ENCODE assay signal across 23 cellular contexts in genomic region chr17:39744836-39745215, GRCh38. TPM values are rescaled to one million over a fixed set of nuclear protein-coding genes. Genes with fewer than 3 reads are reported as not detected.
A peak's percentile ranks its signal among the peaks of the same experiment; 100 is the strongest.
DNase-seq lines count a peak whose midpoint lies in the region; ATAC-seq, FAIRE-seq and TF ChIP-seq lines count a peak whose summit lies in the region.
"Had no signal": no experiment of that assay in that cellular context is flagged by ENCODE, and none has a peak within 500 bp of the region (broad histone marks: within the 10 kb centered on the region; RNA-seq: fewer than 3 reads in every experiment).

No MANE protein-coding gene starts in this region.

- SMC1A ChIA-PET in GM12878 (lab: Charles Lee; ENCODE audit: uncharacterized antibody, unreplicated experiment): interaction anchor here (0.6 to 1.6 kb wide), 2 partner anchors 13 to 48 kb away, joined by 3 to 4 read pairs; no protein-coding TSS in a partner anchor

- no peak overlapping the region for H4K8ac ChIP-seq in H9 (replicated peaks; ENCODE audit: insufficient read length, low read depth, low read length)

- in situ Hi-C loops in GM12878 (cut with MboI): no loop called here

- no peak overlapping the region for H2BK120ac ChIP-seq in H9 (ENCODE audit: low read depth, low read length, poor library complexity, severe bottlenecking)

- POLR2A ChIA-PET in GM12878 (lab: Charles Lee): interaction anchor here (0.6 kb wide), 1 partner anchor 59 kb away, joined by 4 read pairs; no protein-coding TSS in a partner anchor

- no peak overlapping the region for H3K56ac ChIP-seq in H9 (ENCODE audit: insufficient read length, low read depth, low read length)

- peaks cover 13 to 57% (median 50%) of the 10 kb centered on the region in 3 experiments; a peak in 6 of 7 replicates for H3K36me3 Mint-ChIP-seq in H9 (ENCODE audit: insufficient read depth in 1 of 3, low read depth in 3 of 3)

- peak; percentile 31 for DNase-seq in H9
- no peak for DNase-seq in NB4 (ENCODE audit: low read depth)
- DNase-seq in GM12878 (ENCODE audit: low read depth, low spot score): no peak
- peak; percentile 58 for DNase-seq in osteoblast (ENCODE audit: insufficient read length, low spot score, missing footprints)
- no peak for DNase-seq in hepatic stellate cell (ENCODE audit: low spot score)
- DNase-seq in NCI-H2196 treated with DMSO at 0.1 percent for 48 hours (lab: John Stamatoyannopoulos, UW; ENCODE audit: unreplicated experiment): no peak
- DNase-seq: CD4-positive, alpha-beta T cell; COR-L47; DMS 273 treated with DMSO at 0.1 percent for 48 hours; DMS79 treated with DMSO at 0.1 percent for 48 hours; GM23248; KBM-7; NCI-H1092 treated with DMSO at 0.1 percent for 48 hours; NCI-H146; NCI-H2029; NCI-H226; NCI-H510A treated with DMSO at 0.1 percent for 48 hours; NCI-H748 treated with DMSO at 0.1 percent for 48 hours; SJCRH30 had no signal

- H3K27me3 Mint-ChIP-seq in H9 (ENCODE audit: low read depth): no peaks in the 10 kb centered on the region

- no peak overlapping the region for H2AK5ac ChIP-seq in H9 (ENCODE audit: insufficient read length, low read length)

- H3K27ac Mint-ChIP-seq in H9: no peak overlapping the region; a peak in 1 of 7 replicates
- H3K27ac Mint-ChIP-seq: CD4-positive, alpha-beta T cell had no signal

- H3K23me2 ChIP-seq in H9 (ENCODE audit: insufficient read length, low read depth, low read length, poor library complexity, severe bottlenecking): peaks cover 12% of the 10 kb centered on the region

- ATAC-seq in GM12878 (0 out of 3 replicates have a peak, but pooled peaks have one; percentile 23), GM18517 (IDR thresholded peaks at IDR 0.05; ENCODE audit: unreplicated experiment) (no peak)
- ATAC-seq: HCT116, Panc1 had no signal

- H3K4me1 ChIP-seq in H9 (ENCODE audit: insufficient read depth, low read length): peaks cover 3% of the 10 kb centered on the region; the same call in 1 of the 2 replicates
- no peaks in the 10 kb centered on the region for H3K4me1 ChIP-seq in GM12878 (ENCODE audit: control insufficient read depth, insufficient read depth, low read length)
- peaks cover 11% of the 10 kb centered on the region for H3K4me1 ChIP-seq in osteoblast (ENCODE audit: insufficient read depth, low read length)

- no peak overlapping the region for H2BK20ac ChIP-seq in H9 (ENCODE audit: low read depth, low read length, poor library complexity, severe bottlenecking)

- no peak overlapping the region for H2BK5ac ChIP-seq in H9 (ENCODE audit: insufficient read length, low read length)

- H3K9me3 ChIP-seq in H9 (ENCODE audit: control insufficient read depth, low read depth, low read length): no peaks in the 10 kb centered on the region
- H3K9me3 ChIP-seq in GM12878 (replicated peaks; ENCODE audit: control insufficient read depth, insufficient read depth, low read length): no peaks in the 10 kb centered on the region
- H3K9me3 ChIP-seq in osteoblast (ENCODE audit: low read depth, low read length): no peaks in the 10 kb centered on the region
- H3K9me3 ChIP-seq: BLaER1, SJCRH30 had no signal

- H3K27ac ChIP-seq in H9 (ENCODE audit: insufficient read length, low read depth, low read length): no peak overlapping the region
- no peak overlapping the region for H3K27ac ChIP-seq in GM12878 (ENCODE audit: control insufficient read depth, insufficient read depth)
- no peak overlapping the region for H3K27ac ChIP-seq in osteoblast (ENCODE audit: low read depth, low read length)
- H3K27ac ChIP-seq: BLaER1, GM23248, SJCRH30 had no signal

- RAD21 ChIA-PET in GM12878 (lab: Charles Lee; ENCODE audit: unreplicated experiment): no interaction called here

- H4K5ac ChIP-seq in H9 (ENCODE audit: insufficient read length, low read depth, low read length): no peak overlapping the region

- H3K4me3 Mint-ChIP-seq in H9: no peak overlapping the region
- H3K4me3 Mint-ChIP-seq: CD4-positive, alpha-beta T cell had no signal

- no peak overlapping the region for H3K4ac ChIP-seq in H9 (ENCODE audit: low read depth, low read length)

- H3K79me2 ChIP-seq in H9 (ENCODE audit: insufficient read depth, low read length): peaks cover 2% of the 10 kb centered on the region; the same call in 1 of the 2 replicates
- no peaks in the 10 kb centered on the region for H3K79me2 ChIP-seq in GM12878 (ENCODE audit: control insufficient read depth, insufficient read depth, low read length)
- H3K79me2 ChIP-seq in osteoblast (ENCODE audit: insufficient read depth, low read length): no peaks in the 10 kb centered on the region

- no peak for FAIRE-seq in GM12878 (lab: Jason Lieb, UNC)

- H3K4me3 ChIP-seq in NB4 (ENCODE audit: low read depth, low read length) (no peak overlapping the region), GM12878 (no peak overlapping the region), osteoblast (ENCODE audit: insufficient read depth, low read length) (no peak overlapping the region)
- H3K4me3 ChIP-seq: BLaER1, GM23248, SJCRH30 had no signal

- H3K23ac ChIP-seq in H9 (ENCODE audit: insufficient read length, low read depth, low read length): no peak overlapping the region

- intact Hi-C loops in GM12878 (cut with micrococcal nuclease; ENCODE audit: unreplicated experiment): no loop called here

- TF ChIP-seq POLR2A in NB4 (IDR thresholded peaks at IDR 0.05; ENCODE audit: extremely low read depth, insufficient read length): no peak
- no peak for TF ChIP-seq POLR2A in GM12878 (IDR thresholded peaks at IDR 0.05; ENCODE audit: low read depth, low read length)

- H3K27me3 ChIP-seq in H9 (ENCODE audit: insufficient read depth, low read length): no peaks in the 10 kb centered on the region
- no peaks in the 10 kb centered on the region; a peak in 2 of 4 replicates for H3K27me3 ChIP-seq in GM12878 (replicated peaks in 1 of 2; ENCODE audit: control insufficient read depth in 2 of 2, insufficient read depth in 2 of 2, low read length in 1 of 2)
- peaks cover 3% of the 10 kb centered on the region for H3K27me3 ChIP-seq in osteoblast (ENCODE audit: insufficient read depth, low read length)

- no peak overlapping the region for H2BK12ac ChIP-seq in H9 (ENCODE audit: insufficient read length, low read depth, low read length)

- H3K36me3 ChIP-seq in GM12878 (ENCODE audit: control insufficient read depth in 2 of 2, insufficient read depth in 2 of 2, low read length in 1 of 2): no peaks in the 10 kb centered on the region
- no peaks in the 10 kb centered on the region for H3K36me3 ChIP-seq in osteoblast (ENCODE audit: insufficient read depth, low read length)
- H3K36me3 ChIP-seq: BLaER1, SJCRH30 had no signal

- CTCF ChIA-PET in GM12878 (lab: Yijun Ruan, JAX): interaction anchor here (1.2 to 1.4 kb wide), 3 partner anchors 8 to 123 kb away, joined by 3 to 4 read pairs (median 3); no protein-coding TSS in a partner anchor

- no peak overlapping the region for H3K18ac ChIP-seq in H9 (ENCODE audit: insufficient read length, low read depth, low read length)

- no peak overlapping the region for H3K14ac ChIP-seq in H9 (ENCODE audit: insufficient read depth, low read length)

- H3K79me1 ChIP-seq in H9 (ENCODE audit: insufficient read depth, low read depth, low read length, poor library complexity, severe bottlenecking): no peaks in the 10 kb centered on the region

- H4K20me1 ChIP-seq in H9 (ENCODE audit: control insufficient read depth, insufficient read depth, insufficient read length) (no peaks in the 10 kb centered on the region), GM12878 (ENCODE audit: control insufficient read depth, insufficient read depth) (no peaks in the 10 kb centered on the region), osteoblast (ENCODE audit: insufficient read depth, low read length) (no peaks in the 10 kb centered on the region)
- H4K20me1 ChIP-seq: BLaER1 had no signal

- H3K4me2 ChIP-seq in H9 (ENCODE audit: insufficient read depth, insufficient read length, low read length): no peak overlapping the region
- H3K4me2 ChIP-seq in GM12878 (ENCODE audit: control insufficient read depth, insufficient read depth): no peak overlapping the region
- H3K4me2 ChIP-seq in osteoblast (ENCODE audit: insufficient read depth, low read length): no peak overlapping the region
- H3K4me2 ChIP-seq: BLaER1 had no signal

- no peak overlapping the region for H2AFZ ChIP-seq in H9 (ENCODE audit: low read length)
- no peak overlapping the region for H2AFZ ChIP-seq in GM12878 (ENCODE audit: control insufficient read depth, low read depth, low read length)
- no peak overlapping the region for H2AFZ ChIP-seq in osteoblast (ENCODE audit: low read length)
- H2AFZ ChIP-seq: GM23248 had no signal

- BruUV-seq in GM12878 (replicated peaks; lab: Mats Ljungman, UMichigan): no TSS peak

- peaks cover 17 to 22% of the 10 kb centered on the region in 2 experiments for H3K4me1 Mint-ChIP-seq in H9

- H3K9me3 Mint-ChIP-seq in H9: no peaks in the 10 kb centered on the region
- H3K9me3 Mint-ChIP-seq: CD4-positive, alpha-beta T cell had no signal

- no peak for TF ChIP-seq EP300 in GM12878 (IDR thresholded peaks at IDR 0.05; ENCODE audit: borderline replicate concordance in 1 of 2, control insufficient read depth in 1 of 2, low read depth in 2 of 2, low read length in 2 of 2)

- no peak for TF ChIP-seq RAD21 in GM12878 (IDR thresholded peaks at IDR 0.05; ENCODE audit: insufficient read depth, low read depth, low read length)

- H2BK15ac ChIP-seq in H9 (ENCODE audit: low read depth, low read length): no peak overlapping the region

- no CpG with 5 or more reads among the region's 8 CpGs for WGBS in H9 (ENCODE audit: extremely low coverage, insufficient read length, low lambda C conversion rate)
- 31% methylated on average over 8 of the region's 8 CpGs for WGBS in GM12878 (ENCODE audit: insufficient coverage, insufficient replicate concordance, low lambda C conversion rate, missing lambda C conversion rate)

- H3K9ac ChIP-seq in H9 (ENCODE audit: extremely low read depth, insufficient read length, low read length) (no peak overlapping the region), GM12878 (ENCODE audit: control insufficient read depth, insufficient read depth, low read length) (no peak overlapping the region)
- H3K9ac ChIP-seq: BLaER1, GM23248 had no signal

- H4K91ac ChIP-seq in H9 (ENCODE audit: insufficient read length, low read depth, low read length): no peak overlapping the region

- no peak for TF ChIP-seq CTCF in H9 (conservative IDR thresholded peaks at IDR 0.05)
- TF ChIP-seq CTCF in NB4 (IDR thresholded peaks at IDR 0.05; ENCODE audit: low read depth, low read length): peak; percentile 5
- TF ChIP-seq CTCF in GM12878 (IDR thresholded peaks at IDR 0.05 in 2 of 3, conservative IDR thresholded peaks at IDR 0.05 in 1 of 3; ENCODE audit: control insufficient read depth in 2 of 3, extremely low read depth in 1 of 3, insufficient read depth in 1 of 3, low read depth in 3 of 3, low read length in 3 of 3): no peak
- TF ChIP-seq CTCF in osteoblast (IDR thresholded peaks at IDR 0.05; ENCODE audit: extremely low read depth, low read depth, low read length): no peak

- no peak overlapping the region for H3T11ph ChIP-seq in H9 (ENCODE audit: low read length)

RNA-seq across cellular contexts. Expression of gene GRB7, which starts 7.1 kb away (rescaled TPM):
- total RNA-seq in H9 (2021) (50.6 and 55.0 TPM in 2 replicates), GM12878 (2014; rRNA removed) (0.16 and 0.34 TPM in 2 replicates), GM12878 (2014; rRNA removed; fragmentation: Illumina TruSeq; extraction: Trizol) (0.09 TPM in 1 of 2 replicates, not detected in the other), GM12878 (2021) (0.23 and 0.45 TPM in 2 replicates), osteoblast (under 0.01 and 0.29 TPM in 2 replicates)
- total RNA-seq in GM12878 (2013; cell fraction: nucleolus; rRNA removed): 1.0 and 1.4 TPM in 2 replicates
- not detected for polyA plus RNA-seq in GM12878 (2011; ENCODE audit: low read depth)
- polyA plus RNA-seq in GM12878 (2011; rRNA removed) (0.05 and 0.10 TPM in 2 replicates), GM12878 (2014; fragmentation: Illumina TruSeq; extraction: Trizol) (0.19 and 0.65 TPM in 2 replicates), GM12878 (2014; fragmentation: Nextera tagmentation; extraction: Ambion mirVana) (not detected), GM12878 (2014; rRNA removed) (0.19 and 0.36 TPM in 2 replicates), GM12878 (2016; fragmentation: Nextera tagmentation; extraction: Ambion mirVana) (under 1 TPM in 1 of 2 experiments, not detected in 1; 0.09 TPM)
- polyA plus RNA-seq in GM12878 (2011; cell fraction: cytosol; rRNA removed): 0.04 and 0.08 TPM in 2 replicates
- 0.24 and 0.28 TPM in 2 replicates for polyA plus RNA-seq in GM12878 (2011; cell fraction: nucleus; rRNA removed)
- 0.35 and 0.38 TPM in 2 replicates for polyA plus RNA-seq in GM12878 (2012)
- polyA minus RNA-seq in GM12878 (2011; rRNA and poly(A)+ RNA removed): not detected in 2 replicates
- not detected in 2 replicates for polyA minus RNA-seq in GM12878 (2011; cell fraction: cytosol; rRNA and poly(A)+ RNA removed)
- 0.12 TPM in 1 of 2 replicates, not detected in the other for polyA minus RNA-seq in GM12878 (2011; cell fraction: nucleus; rRNA and poly(A)+ RNA removed)
- total RNA-seq: CD4-positive, alpha-beta T cell; GM23248; SJCRH30 had no signal
- polyA plus RNA-seq: GM23248 had no signal

RNA-seq across cellular contexts. Expression of gene MIEN1, which starts 14.5 kb away (rescaled TPM):
- 45.2 and 50.8 TPM in 2 replicates for total RNA-seq in H9 (2021)
- total RNA-seq in GM12878 (2013; cell fraction: nucleolus; rRNA removed): 14.7 and 16.1 TPM in 2 replicates
- 42.5 and 50.5 TPM in 2 replicates for total RNA-seq in GM12878 (2014; rRNA removed)
- 34.2 and 41.5 TPM in 2 replicates for total RNA-seq in GM12878 (2014; rRNA removed; fragmentation: Illumina TruSeq; extraction: Trizol)
- 36.6 and 39.7 TPM in 2 replicates for total RNA-seq in GM12878 (2021)
- 47.5 TPM for polyA plus RNA-seq in GM12878 (2011; ENCODE audit: low read depth)
- 29.2 and 45.0 TPM in 2 replicates for polyA plus RNA-seq in GM12878 (2011; rRNA removed)
- polyA plus RNA-seq in GM12878 (2011; cell fraction: cytosol; rRNA removed): 61.0 and 70.8 TPM in 2 replicates
- 29.0 and 38.3 TPM in 2 replicates for polyA plus RNA-seq in GM12878 (2011; cell fraction: nucleus; rRNA removed)
- polyA plus RNA-seq in GM12878 (2012): 37.8 and 45.6 TPM in 2 replicates
- 69.2 and 74.4 TPM in 2 replicates for polyA plus RNA-seq in GM12878 (2014; fragmentation: Illumina TruSeq; extraction: Trizol)
- 10 to 100 TPM; 24.9 to 42.5 TPM for polyA plus RNA-seq in GM12878 (2014; fragmentation: Nextera tagmentation; extraction: Ambion mirVana)
- polyA plus RNA-seq in GM12878 (2014; rRNA removed): 61.5 and 70.1 TPM in 2 replicates
- polyA plus RNA-seq in GM12878 (2016; fragmentation: Nextera tagmentation; extraction: Ambion mirVana): 10 to 100 TPM; 86.4 to 89.1 TPM
- polyA minus RNA-seq in GM12878 (2011; rRNA and poly(A)+ RNA removed): 14.0 and 24.9 TPM in 2 replicates
- polyA minus RNA-seq in GM12878 (2011; cell fraction: cytosol; rRNA and poly(A)+ RNA removed): 11.0 and 11.6 TPM in 2 replicates
- 21.4 and 28.5 TPM in 2 replicates for polyA minus RNA-seq in GM12878 (2011; cell fraction: nucleus; rRNA and poly(A)+ RNA removed)
- 14.8 and 16.5 TPM in 2 replicates for total RNA-seq in osteoblast

RNA-seq across cellular contexts. Expression of gene ERBB2, which starts 45.0 kb away (rescaled TPM):
- total RNA-seq in H9 (2021): 216 and 217 TPM in 2 replicates
- 15.3 and 28.2 TPM in 2 replicates for total RNA-seq in GM12878 (2013; cell fraction: nucleolus; rRNA removed)
- total RNA-seq in GM12878 (2014; rRNA removed): 4.1 and 5.5 TPM in 2 replicates
- total RNA-seq in GM12878 (2014; rRNA removed; fragmentation: Illumina TruSeq; extraction: Trizol): 3.9 and 4.7 TPM in 2 replicates
- total RNA-seq in GM12878 (2021): 6.8 and 7.0 TPM in 2 replicates
- 1.9 TPM for polyA plus RNA-seq in GM12878 (2011; ENCODE audit: low read depth)
- polyA plus RNA-seq in GM12878 (2011; rRNA removed): 4.0 and 4.2 TPM in 2 replicates
- 4.1 and 5.2 TPM in 2 replicates for polyA plus RNA-seq in GM12878 (2011; cell fraction: cytosol; rRNA removed)
- 13.8 and 14.2 TPM in 2 replicates for polyA plus RNA-seq in GM12878 (2011; cell fraction: nucleus; rRNA removed)
- polyA plus RNA-seq in GM12878 (2012): 4.6 and 5.3 TPM in 2 replicates
- 3.1 and 4.5 TPM in 2 replicates for polyA plus RNA-seq in GM12878 (2014; fragmentation: Illumina TruSeq; extraction: Trizol)
- polyA plus RNA-seq in GM12878 (2014; fragmentation: Nextera tagmentation; extraction: Ambion mirVana): under 1 TPM; 0.39 to 0.77 TPM
- 5.0 and 7.0 TPM in 2 replicates for polyA plus RNA-seq in GM12878 (2014; rRNA removed)
- polyA plus RNA-seq in GM12878 (2016; fragmentation: Nextera tagmentation; extraction: Ambion mirVana): 1 to 10 TPM; 3.2 to 3.7 TPM
- 7.3 and 8.2 TPM in 2 replicates for polyA minus RNA-seq in GM12878 (2011; rRNA and poly(A)+ RNA removed)
- polyA minus RNA-seq in GM12878 (2011; cell fraction: cytosol; rRNA and poly(A)+ RNA removed): 2.6 and 2.9 TPM in 2 replicates
- 4.7 and 6.8 TPM in 2 replicates for polyA minus RNA-seq in GM12878 (2011; cell fraction: nucleus; rRNA and poly(A)+ RNA removed)
- 40.4 and 44.2 TPM in 2 replicates for total RNA-seq in osteoblast

RNA-seq across cellular contexts. Expression of gene PGAP3, which starts 57.0 kb away (rescaled TPM):
- total RNA-seq in H9 (2021) (29.0 and 30.2 TPM in 2 replicates), GM12878 (2014; rRNA removed) (6.4 and 7.4 TPM in 2 replicates), GM12878 (2014; rRNA removed; fragmentation: Illumina TruSeq; extraction: Trizol) (2.7 and 4.3 TPM in 2 replicates), GM12878 (2021) (10.0 and 10.5 TPM in 2 replicates), osteoblast (10.3 and 10.9 TPM in 2 replicates)
- total RNA-seq in GM12878 (2013; cell fraction: nucleolus; rRNA removed): 8.9 and 11.4 TPM in 2 replicates
- 5.0 TPM for polyA plus RNA-seq in GM12878 (2011; ENCODE audit: low read depth)
- polyA plus RNA-seq in GM12878 (2011; rRNA removed) (2.8 and 6.6 TPM in 2 replicates), GM12878 (2014; fragmentation: Illumina TruSeq; extraction: Trizol) (2.6 and 5.1 TPM in 2 replicates), GM12878 (2014; fragmentation: Nextera tagmentation; extraction: Ambion mirVana) (1 to 10 TPM in 1 of 2 experiments, under 1 TPM in 1; 0.21 to 1.2 TPM), GM12878 (2014; rRNA removed) (5.6 and 8.4 TPM in 2 replicates), GM12878 (2016; fragmentation: Nextera tagmentation; extraction: Ambion mirVana) (1 to 10 TPM; 4.9 to 5.9 TPM)
- 7.8 and 10.7 TPM in 2 replicates for polyA plus RNA-seq in GM12878 (2011; cell fraction: cytosol; rRNA removed)
- polyA plus RNA-seq in GM12878 (2011; cell fraction: nucleus; rRNA removed): 37.7 and 38.6 TPM in 2 replicates
- 7.1 and 9.7 TPM in 2 replicates for polyA plus RNA-seq in GM12878 (2012)
- 5.3 and 11.6 TPM in 2 replicates for polyA minus RNA-seq in GM12878 (2011; rRNA and poly(A)+ RNA removed)
- polyA minus RNA-seq in GM12878 (2011; cell fraction: cytosol; rRNA and poly(A)+ RNA removed): 2.1 and 4.2 TPM in 2 replicates
- polyA minus RNA-seq in GM12878 (2011; cell fraction: nucleus; rRNA and poly(A)+ RNA removed): 2.8 and 7.3 TPM in 2 replicates

Comparison
In these comparisons a context has a peak if more than half of its experiments do, and no peak if none do; other contexts are left out.
1. DNase-seq: peak in H9 (single experiment) and osteoblast (single experiment); none in NB4 (single experiment), GM12878 (single experiment), hepatic stellate cell (single experiment) and NCI-H2196 treated with DMSO at 0.1 percent for 48 hours (single experiment).
2. RNA of gene GRB7, which starts 7.1 kb away (total RNA-seq): 50.6 to 55.0 TPM in H9; 0.09 to 1.4 TPM in GM12878 and under 0.01 to 0.29 TPM in osteoblast; every median in the first group is over 10 times any median in the second.